1 cellular context compared by ENCODE assay signal in genomic region chr22:20750461-20751184, GRCh38.
A peak's percentile ranks its signal among the peaks of the same experiment; 100 is the strongest.
TF ChIP-seq lines count a peak whose summit lies in the region.

No MANE protein-coding gene starts in this region.

TF ChIP-seq in K562, 482 proteins besides CTCF, POLR2A, EP300 and RAD21 (continued from another document and continues in another):
- TF ChIP-seq ZC3H11A (IDR thresholded peaks at IDR 0.05; ENCODE audit: low read depth, low read length) (no peak), STAT5B (CRISPR knock-in tag; IDR thresholded peaks at IDR 0.05) (no peak), ZFX (CRISPR knock-in tag; IDR thresholded peaks at IDR 0.05) (no peak), ZNF23 (CRISPR knock-in tag; IDR thresholded peaks at IDR 0.05) (no peak), TBP (optimal IDR thresholded peaks at IDR 0.05; ENCODE audit: low read depth, low read length) (no peak), PYGO2 (tag; IDR thresholded peaks at IDR 0.05) (no peak), SRSF1 (IDR thresholded peaks at IDR 0.05; ENCODE audit: low read depth, low read length) (no peak), PHF20 (IDR thresholded peaks at IDR 0.05; ENCODE audit: partially characterized antibody) (no peak), ARID3A (IDR thresholded peaks at IDR 0.05; ENCODE audit: borderline replicate concordance, low read depth, low read length) (no peak), TAF15 (IDR thresholded peaks at IDR 0.05; ENCODE audit: low read depth, low read length) (no peak), NFIC (IDR thresholded peaks at IDR 0.05) (peak; percentile 98), ZNF780A (CRISPR knock-in tag; IDR thresholded peaks at IDR 0.05) (no peak), DPF2 (IDR thresholded peaks at IDR 0.05) (peak; percentile 49; the same call in 1 of the 2 replicates), KAT2B (IDR thresholded peaks at IDR 0.05; ENCODE audit: low read depth, low read length) (no peak), HLTF (IDR thresholded peaks at IDR 0.05) (no peak), SMAD1 (IDR thresholded peaks at IDR 0.05; ENCODE audit: low read depth, low read length, partially characterized antibody) (no peak), RBM15 (IDR thresholded peaks at IDR 0.05; ENCODE audit: insufficient read depth, low read length) (no peak), MNT (conservative IDR thresholded peaks at IDR 0.05) (no peak), ATF4 (CRISPR knock-in tag; IDR thresholded peaks at IDR 0.05) (no peak), YY1 (IDR thresholded peaks at IDR 0.05; ENCODE audit: borderline replicate concordance in 1 of 3, control insufficient read depth in 1 of 3, extremely low read depth in 1 of 3, insufficient read depth in 3 of 3, insufficient read length in 1 of 3, insufficient replicate concordance in 2 of 3, low read depth in 1 of 3, low read length in 2 of 3) (no peak), SIRT6 (IDR thresholded peaks at IDR 0.05; ENCODE audit: low read depth, low read length) (no peak), ZBTB49 (CRISPR knock-in tag; IDR thresholded peaks at IDR 0.05; ENCODE audit: borderline replicate concordance) (no peak), HDGF (IDR thresholded peaks at IDR 0.05) (no peak), POLR2AphosphoS2 (IDR thresholded peaks at IDR 0.05; ENCODE audit: low read length) (no peak), FIP1L1 (IDR thresholded peaks at IDR 0.05; ENCODE audit: low read depth, low read length, poor library complexity, severe bottlenecking) (no peak), BRD9 (IDR thresholded peaks at IDR 0.05; ENCODE audit: low read depth, partially characterized antibody) (no peak), ZNF75A (CRISPR knock-in tag; IDR thresholded peaks at IDR 0.05) (peak; percentile 81), MTA3 (IDR thresholded peaks at IDR 0.05; ENCODE audit: borderline replicate concordance) (no peak), KDM2B (CRISPR knock-in tag; IDR thresholded peaks at IDR 0.05) (no peak), CCNT2 (IDR thresholded peaks at IDR 0.05; ENCODE audit: borderline replicate concordance, extremely low read depth, insufficient read length, low read depth, low read length) (no peak), SIN3A (IDR thresholded peaks at IDR 0.05; ENCODE audit: borderline replicate concordance in 2 of 2, control insufficient read depth in 1 of 2, low read depth in 2 of 2, low read length in 2 of 2) (no peak), ZNF282 (CRISPR knock-in tag; IDR thresholded peaks at IDR 0.05) (no peak), HDAC3 (IDR thresholded peaks at IDR 0.05; ENCODE audit: borderline replicate concordance, partially characterized antibody) (no peak), BRD4 (IDR thresholded peaks at IDR 0.05) (no peak), ARID4B (CRISPR knock-in tag; IDR thresholded peaks at IDR 0.05) (no peak), FUS (optimal IDR thresholded peaks at IDR 0.05; ENCODE audit: low read depth, low read length) (no peak), ELF4 (CRISPR knock-in tag; IDR thresholded peaks at IDR 0.05) (peak; percentile 62; the same call in 1 of the 2 replicates), SLC30A9 (CRISPR knock-in tag; IDR thresholded peaks at IDR 0.05) (no peak), ZNF444 (CRISPR knock-in tag; IDR thresholded peaks at IDR 0.05) (no peak), SPI1 (IDR thresholded peaks at IDR 0.05; ENCODE audit: borderline replicate concordance, low read depth, low read length) (no peak), CHCHD3 (CRISPR knock-in tag; IDR thresholded peaks at IDR 0.05) (no peak), NCOA6 (IDR thresholded peaks at IDR 0.05) (no peak), ZNF449 (CRISPR knock-in tag; IDR thresholded peaks at IDR 0.05) (no peak), SRSF9 (IDR thresholded peaks at IDR 0.05; ENCODE audit: borderline replicate concordance, low read depth, low read length) (no peak), CTBP1 (IDR thresholded peaks at IDR 0.05; ENCODE audit: borderline replicate concordance) (peak; percentile 10; the same call in 1 of the 2 replicates), NR1H2 (CRISPR knock-in tag; IDR thresholded peaks at IDR 0.05) (0 out of 2 replicates have a peak, but pooled peaks have one; percentile 54), HSF4 (CRISPR knock-in tag; IDR thresholded peaks at IDR 0.05; ENCODE audit: borderline replicate concordance) (no peak), CEBPB (tag; IDR thresholded peaks at IDR 0.05) (no peak), ZNF316 (IDR thresholded peaks at IDR 0.05) (peak; percentile 26; the same call in 1 of the 2 replicates), ZBTB8A (IDR thresholded peaks at IDR 0.05; ENCODE audit: partially characterized antibody) (no peak), ZNF586 (CRISPR knock-in tag; conservative IDR thresholded peaks at IDR 0.05) (no peak), DMBX1 (CRISPR knock-in tag; IDR thresholded peaks at IDR 0.05; ENCODE audit: borderline replicate concordance) (no peak), THRB (CRISPR knock-in tag; conservative IDR thresholded peaks at IDR 0.05) (no peak), SAFB (IDR thresholded peaks at IDR 0.05; ENCODE audit: borderline replicate concordance, low read depth, low read length) (no peak), NCOR1 (IDR thresholded peaks at IDR 0.05) (no peak)
- TF ChIP-seq, protein P1, sequence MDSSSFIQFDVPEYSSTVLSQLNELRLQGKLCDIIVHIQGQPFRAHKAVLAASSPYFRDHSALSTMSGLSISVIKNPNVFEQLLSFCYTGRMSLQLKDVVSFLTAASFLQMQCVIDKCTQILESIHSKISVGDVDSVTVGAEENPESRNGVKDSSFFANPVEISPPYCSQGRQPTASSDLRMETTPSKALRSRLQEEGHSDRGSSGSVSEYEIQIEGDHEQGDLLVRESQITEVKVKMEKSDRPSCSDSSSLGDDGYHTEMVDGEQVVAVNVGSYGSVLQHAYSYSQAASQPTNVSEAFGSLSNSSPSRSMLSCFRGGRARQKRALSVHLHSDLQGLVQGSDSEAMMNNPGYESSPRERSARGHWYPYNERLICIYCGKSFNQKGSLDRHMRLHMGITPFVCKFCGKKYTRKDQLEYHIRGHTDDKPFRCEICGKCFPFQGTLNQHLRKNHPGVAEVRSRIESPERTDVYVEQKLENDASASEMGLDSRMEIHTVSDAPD (CRISPR knock-in tag; IDR thresholded peaks at IDR 0.05) = no peak
- TF ChIP-seq, protein P2, sequence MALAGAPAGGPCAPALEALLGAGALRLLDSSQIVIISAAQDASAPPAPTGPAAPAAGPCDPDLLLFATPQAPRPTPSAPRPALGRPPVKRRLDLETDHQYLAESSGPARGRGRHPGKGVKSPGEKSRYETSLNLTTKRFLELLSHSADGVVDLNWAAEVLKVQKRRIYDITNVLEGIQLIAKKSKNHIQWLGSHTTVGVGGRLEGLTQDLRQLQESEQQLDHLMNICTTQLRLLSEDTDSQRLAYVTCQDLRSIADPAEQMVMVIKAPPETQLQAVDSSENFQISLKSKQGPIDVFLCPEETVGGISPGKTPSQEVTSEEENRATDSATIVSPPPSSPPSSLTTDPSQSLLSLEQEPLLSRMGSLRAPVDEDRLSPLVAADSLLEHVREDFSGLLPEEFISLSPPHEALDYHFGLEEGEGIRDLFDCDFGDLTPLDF (CRISPR knock-in tag; IDR thresholded peaks at IDR 0.05) = no peak
